ENCODE assay signal across 32 cellular contexts in the genomic region with DNA sequence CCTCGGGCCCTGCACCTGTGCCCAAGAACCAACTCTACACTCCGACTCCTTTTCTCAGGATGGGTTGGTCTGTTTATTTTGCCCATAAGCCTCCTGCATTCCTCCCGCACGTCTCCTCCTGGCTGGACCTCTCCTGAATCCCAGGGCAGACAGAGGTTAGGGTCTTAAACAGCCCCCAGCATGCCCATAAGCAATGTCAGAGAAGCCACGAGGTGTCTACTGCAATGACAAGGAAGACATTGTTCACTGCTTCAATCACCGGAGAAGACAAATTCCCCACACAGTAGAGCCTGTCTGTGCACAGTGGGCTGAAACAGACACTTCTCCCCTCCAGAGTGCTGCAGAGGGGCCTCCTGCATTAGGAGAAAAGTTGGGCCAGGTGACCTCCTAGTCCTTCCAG.
"Had no signal": no experiment of that assay in that cellular context is flagged by ENCODE, and none has a peak within 500 bp of the region (broad histone marks: within the 10 kb centered on the region; RNA-seq: fewer than 3 reads in every experiment).

No MANE protein-coding gene starts in this region.

- H3K4me2 ChIP-seq: KMS-11, PC-9 had no signal

- ATAC-seq: activated T-cell treated with anti-CD3 and anti-CD28 coated beads, Interleukin-2, amount 50 U/mL, for 4 hours; Right ventricle myocardium inferior had no signal

- H3K27me3 ChIP-seq: brain microvascular endothelial cell had no signal

- H3K36me3 ChIP-seq: brain microvascular endothelial cell had no signal

- FAIRE-seq: RCC 7860 had no signal

- H3K4me3 ChIP-seq: PC-9 had no signal

- DNase-seq: activated B cell treated with CpG ODN at 0.5 μM for 24 hours; activated CD4-positive, alpha-beta memory T cell treated with anti-CD3 and anti-CD28 coated beads for 36 hours; activated CD4-positive, alpha-beta T cell treated with anti-CD3 and anti-CD28 coated beads for 4 hours; activated CD4-positive, alpha-beta T cell treated with anti-CD3 and anti-CD28 coated beads, Interleukin-2, amount 50 U/mL, for 1 hour; activated CD4-positive, CD25-positive, alpha-beta regulatory T cell treated with anti-CD3 and anti-CD28 coated beads, Interleukin-2, amount 50 U/mL, for 72 hours; activated CD8-positive, alpha-beta memory T cell treated with anti-CD3 and anti-CD28 coated beads, Interleukin-2, amount 50 U/mL, for 4 hours; activated gamma-delta T cell treated with Interleukin-2 at 50 U/mL for 16 hours; activated naive CD4-positive, alpha-beta T cell treated with anti-CD3 and anti-CD28 coated beads for 36 hours; activated naive CD8-positive, alpha-beta T cell treated with anti-CD3 and anti-CD28 coated beads for 36 hours; activated T-cell treated with anti-CD3 and anti-CD28 coated beads for 4 hours; activated T-cell treated with anti-CD3 and anti-CD28 coated beads, Interleukin-2, amount 50 U/mL, for 4 hours; amniotic stem cell; brain microvascular endothelial cell; MM.1S; MV-4-11; NCI-H1092; NCI-H1436 treated with DMSO at 0.1 percent for 48 hours; NCI-H1694 treated with DMSO at 0.1 percent for 48 hours; NCI-H2029; NCI-H345; NCI-H524 treated with DMSO at 0.1 percent for 48 hours; PC-9; SIG-M5; SW 1271; T-helper 1 cell; T-helper 2 cell; T-helper 9 cell had no signal

- H3K27ac ChIP-seq: brain microvascular endothelial cell, KMS-11, PC-9, RWPE1, VCaP had no signal

- H3K9ac ChIP-seq: KMS-11 had no signal

- H2AFZ ChIP-seq: PC-9 had no signal
